ENCODE assay signal across 8 cellular contexts in the genomic region with DNA sequence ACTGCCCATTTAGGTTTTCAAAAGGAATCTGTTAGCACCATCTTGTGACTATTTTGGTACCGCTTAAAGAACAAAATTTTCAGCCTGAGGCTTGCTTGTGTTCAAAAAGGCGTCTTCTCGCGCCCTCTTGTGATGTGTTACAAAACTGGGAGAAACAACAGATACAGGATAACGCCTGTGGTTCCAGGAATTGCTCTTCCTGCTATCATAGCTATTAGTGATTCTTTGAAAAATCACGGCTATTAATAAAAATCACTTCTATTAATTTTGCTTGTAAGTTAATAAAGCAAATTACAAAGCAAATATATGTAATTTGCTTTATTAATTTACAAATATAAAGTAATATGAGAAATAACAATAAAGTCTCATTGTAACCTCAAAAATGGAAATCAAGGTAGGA.
DNase-seq lines count a peak whose midpoint lies in the region; ATAC-seq and TF ChIP-seq lines count a peak whose summit lies in the region.

No MANE protein-coding gene starts in this region.

- H3K27ac ChIP-seq in Peyer's patch, result no peak overlapping the region
- no peak overlapping the region for H3K27ac ChIP-seq in right lobe of liver

- no peaks in the 10 kb centered on the region for H3K36me3 ChIP-seq in Peyer's patch
- H3K36me3 ChIP-seq in right lobe of liver, result no peaks in the 10 kb centered on the region

- H3K4me3 ChIP-seq in AG04449 (ENCODE audit: low read depth, low read length) (no peak overlapping the region), Peyer's patch (no peak overlapping the region), right lobe of liver (no peak overlapping the region)

- peak; percentile 72 for TF ChIP-seq CTCF in AG04449 (IDR thresholded peaks at IDR 0.05; ENCODE audit: insufficient read depth, low read length, missing control alignments)
- peak; percentile 77 for TF ChIP-seq CTCF in GM10248 (IDR thresholded peaks at IDR 0.05; ENCODE audit: control extremely low read depth, extremely low read depth, low read depth, missing control alignments)
- peak in 5 of 6 experiments; percentile 51 to 98 (median 94) for TF ChIP-seq CTCF in Peyer's patch (IDR thresholded peaks at IDR 0.05)
- peak; percentile 80 to 98 (median 92) for TF ChIP-seq CTCF in right lobe of liver (IDR thresholded peaks at IDR 0.05)

- ATAC-seq in right lobe of liver, result peak; percentile 98 to 99 (median 98)

- no peaks in the 10 kb centered on the region for H3K9me3 ChIP-seq in Peyer's patch
- no peaks in the 10 kb centered on the region for H3K9me3 ChIP-seq in right lobe of liver

- DNase-seq in AG04449 (ENCODE audit: low read depth, low spot score), result peak; percentile 72
- peak; percentile 35 for DNase-seq in GM10248 (ENCODE audit: extremely low spot score)
- peak; percentile 80 to 81 for DNase-seq in Kasumi-1 (lab: John Stamatoyannopoulos, UW)
- peak in 1 of 3 donors; percentile 79 for DNase-seq in Peyer's patch
- DNase-seq in dermis blood vessel endothelial cell, result peak; percentile 96
- peak; percentile 46 to 76 (median 58) for DNase-seq in right lobe of liver
- DNase-seq in ureter (ENCODE audit: low spot score), result peak; percentile 80
- no peak for DNase-seq in effector CD8-positive, alpha-beta T cell (lab: John Stamatoyannopoulos, UW)

- H3K27me3 ChIP-seq in Peyer's patch (no peaks in the 10 kb centered on the region), right lobe of liver (no peaks in the 10 kb centered on the region)

- intact Hi-C loops in right lobe of liver (cut with DNase I), result loop anchor here (5.0 kb wide), 1 partner anchor 289 kb away; no protein-coding TSS in a partner anchor

- CTCF ChIA-PET in AG04449 (lab: Yijun Ruan, JAX) (interaction anchor here (0.6 to 29.0 kb wide), 92 partner anchors 9 to 802 kb away, joined by 3 to 1945 read pairs (median 5); a partner anchor contains a TSS), GM10248 (lab: Yijun Ruan, JAX) (interaction anchor here (0.6 to 9.4 kb wide), 26 partner anchors 7 to 707 kb away, joined by 3 to 165 read pairs (median 7); no protein-coding TSS in a partner anchor)

- H3K4me1 ChIP-seq in Peyer's patch, result no peaks in the 10 kb centered on the region
- H3K4me1 ChIP-seq in right lobe of liver, result no peaks in the 10 kb centered on the region

- TF ChIP-seq POLR2A in Peyer's patch (IDR thresholded peaks at IDR 0.05) (no peak), right lobe of liver (IDR thresholded peaks at IDR 0.05) (no peak)

- POLR2A ChIA-PET in AG04449 (lab: Yijun Ruan, JAX) (interaction anchor here (1.0 to 1.5 kb wide), 3 partner anchors 274 to 296 kb away, joined by 3 to 7 read pairs (median 6); no protein-coding TSS in a partner anchor), GM10248 (lab: Yijun Ruan, JAX) (no interaction called here)

- WGBS in right lobe of liver (ENCODE audit: insufficient coverage, low coverage, low lambda C conversion rate, missing lambda C conversion rate), result 0% methylated on average over 6 of the region's 6 CpGs
